ENCODE assay signal across 39 cellular contexts in the genomic region with DNA sequence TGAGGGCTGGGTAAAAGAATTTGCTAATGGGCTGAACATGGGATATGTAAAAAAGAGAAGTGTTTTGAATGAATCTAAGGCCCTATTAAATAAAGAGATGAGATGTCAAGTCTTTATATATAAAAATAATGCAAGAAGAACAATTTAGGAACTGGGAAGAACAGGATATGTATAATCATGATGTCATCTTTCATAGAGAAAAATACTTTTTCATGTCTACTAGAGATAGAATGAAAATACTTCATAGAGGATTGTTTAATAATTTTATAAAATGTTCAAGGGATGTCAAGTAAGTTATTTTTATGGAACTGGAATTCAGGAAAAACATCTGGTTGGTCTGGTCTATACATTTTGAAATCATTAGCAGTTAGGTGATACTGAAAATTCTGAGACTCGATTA.
"Had no signal": no experiment of that assay in that cellular context is flagged by ENCODE, and none has a peak within 500 bp of the region (broad histone marks: within the 10 kb centered on the region; RNA-seq: fewer than 3 reads in every experiment).

No MANE protein-coding gene starts in this region.

- H3K9me3 ChIP-seq: adrenal gland, ascending aorta, body of pancreas, breast epithelium had no signal

- FAIRE-seq: astrocyte, bronchial epithelial cell had no signal

- DNase-seq: activated effector memory CD4-positive, alpha-beta T cell treated with anti-CD3 and anti-CD28 coated beads, Interleukin-2, amount 50 U/mL, for 16 hours; activated effector memory CD4-positive, alpha-beta T cell treated with Interleukin-2 at 50 U/mL for 16 hours; activated gamma-delta T cell; activated gamma-delta T cell treated with Interleukin-2 at 50 U/mL for 16 hours; activated naive CD4-positive, alpha-beta T cell; activated naive CD4-positive, alpha-beta T cell treated with anti-CD3 and anti-CD28 coated beads for 36 hours; activated naive CD4-positive, alpha-beta T cell treated with anti-CD3 and anti-CD28 coated beads, Interleukin-2, amount 10 ng/mL, durations not matched to agents 7 days and 5 days; activated naive CD4-positive, alpha-beta T cell treated with anti-CD3 and anti-CD28 coated beads, Interleukin-2, amount 50 U/mL, for 16 hours; activated naive CD4-positive, alpha-beta T cell treated with Interleukin-2 at 50 U/mL for 16 hours; activated naive CD8-positive, alpha-beta T cell treated with anti-CD3 and anti-CD28 coated beads for 36 hours; activated naive CD8-positive, alpha-beta T cell treated with anti-CD3 and anti-CD28 coated beads, Interleukin-2, amount 10 ng/mL, durations not matched to agents 7 days and 5 days; activated naive CD8-positive, alpha-beta T cell treated with anti-CD3 and anti-CD28 coated beads, Interleukin-2, amount 50 U/mL, for 24 hours; activated T-cell treated with anti-CD3 and anti-CD28 coated beads, Interleukin-2, amount 50 U/mL, for 1 hour; activated T-cell treated with anti-CD3 and anti-CD28 coated beads, Interleukin-2, amount 50 U/mL, for 24 hours; activated T-cell treated with anti-CD3 and anti-CD28 coated beads, Interleukin-2, amount 50 U/mL, for 4 hours; activated T-cell treated with anti-CD3 and anti-CD28 coated beads, Interleukin-2, amount 50 U/mL, for 48 hours; activated T-cell treated with anti-CD3 and anti-CD28 coated beads, Interleukin-2, amount 50 U/mL, for 72 hours; adrenal gland; amniotic stem cell; amygdala; aorta; body of pancreas; brain microvascular endothelial cell; caudate nucleus; central memory CD4-positive, alpha-beta T cell; cerebellar nuclear complex had no signal

- ATAC-seq: activated naive CD4-positive, alpha-beta T cell treated with anti-CD3 and anti-CD28 coated beads, Interleukin-2, amount 50 U/mL, for 72 hours; activated naive CD8-positive, alpha-beta T cell treated with anti-CD3 and anti-CD28 coated beads, Interleukin-2, amount 50 U/mL, for 24 hours; activated T-cell treated with anti-CD3 and anti-CD28 coated beads, Interleukin-2, amount 50 U/mL, for 4 hours; activated T-cell treated with anti-CD3 and anti-CD28 coated beads, Interleukin-2, amount 50 U/mL, for 72 hours; activated T-helper 17 cell treated with anti-CD3 and anti-CD28 coated beads, Interleukin-2, amount 50 U/mL, for 72 hours; body of pancreas had no signal

- H3K27ac ChIP-seq: adrenal gland, ascending aorta, body of pancreas, brain microvascular endothelial cell, breast epithelium, cardiac muscle cell had no signal

- H3K36me3 ChIP-seq: adrenal gland, ascending aorta, brain microvascular endothelial cell, breast epithelium, cardiac muscle cell had no signal

- H3K4me3 ChIP-seq: adrenal gland, ascending aorta, body of pancreas, breast epithelium, cardiac muscle cell had no signal

- H3K4me1 Mint-ChIP-seq: activated naive CD4-positive, alpha-beta T cell treated with anti-CD3 and anti-CD28 coated beads, Interleukin-2, amount 10 ng/mL, durations not matched to agents 7 days and 5 days; activated naive CD4-positive, alpha-beta T cell treated with anti-CD3 and anti-CD28 coated beads, Interleukin-2, amount 50 U/mL, for 24 hours; activated naive CD8-positive, alpha-beta T cell treated with anti-CD3 and anti-CD28 coated beads for 36 hours; activated naive CD8-positive, alpha-beta T cell treated with anti-CD3 and anti-CD28 coated beads, Interleukin-2, amount 10 ng/mL, durations not matched to agents 7 days and 5 days; activated naive CD8-positive, alpha-beta T cell treated with anti-CD3 and anti-CD28 coated beads, Interleukin-2, amount 50 U/mL, for 24 hours; activated T-helper 17 cell treated with anti-CD3 and anti-CD28 coated beads, Interleukin-2, amount 50 U/mL, for 72 hours; brain; central memory CD8-positive, alpha-beta T cell had no signal

- H3K27me3 ChIP-seq: adrenal gland, ascending aorta, body of pancreas, brain microvascular endothelial cell, breast epithelium, cardiac muscle cell had no signal

- H3K4me3 Mint-ChIP-seq: activated naive CD4-positive, alpha-beta T cell treated with anti-CD3 and anti-CD28 coated beads for 36 hours; activated naive CD4-positive, alpha-beta T cell treated with anti-CD3 and anti-CD28 coated beads, Interleukin-2, amount 10 ng/mL, durations not matched to agents 7 days and 5 days; activated naive CD4-positive, alpha-beta T cell treated with anti-CD3 and anti-CD28 coated beads, Interleukin-2, amount 50 U/mL, for 24 hours; activated naive CD8-positive, alpha-beta T cell; activated naive CD8-positive, alpha-beta T cell treated with anti-CD3 and anti-CD28 coated beads for 36 hours; activated naive CD8-positive, alpha-beta T cell treated with anti-CD3 and anti-CD28 coated beads, Interleukin-2, amount 10 ng/mL, durations not matched to agents 7 days and 5 days; activated naive CD8-positive, alpha-beta T cell treated with anti-CD3 and anti-CD28 coated beads, Interleukin-2, amount 50 U/mL, for 24 hours; activated T-cell treated with anti-CD3 and anti-CD28 coated beads, Interleukin-2, amount 50 U/mL, for 24 hours; activated T-cell treated with anti-CD3 and anti-CD28 coated beads, Interleukin-2, amount 50 U/mL, for 4 hours; activated T-cell treated with anti-CD3 and anti-CD28 coated beads, Interleukin-2, amount 50 U/mL, for 72 hours; activated T-helper 1 cell treated with anti-CD3 and anti-CD28 coated beads, Interleukin-12 subunit alpha, Interleukin-12 subunit beta, Interleukin-2, Interleukin-4 antibody, amounts not matched to agents 30 ng/mL and 10 ng/mL and 1 ng/mL, durations not matched to agents 14 hours and 24 hours and 36 hours; activated T-helper 17 cell treated with anti-CD3 and anti-CD28 coated beads, Interleukin-2, amount 50 U/mL, for 72 hours; brain; central memory CD8-positive, alpha-beta T cell had no signal

- H3K27ac Mint-ChIP-seq: activated naive CD4-positive, alpha-beta T cell treated with anti-CD3 and anti-CD28 coated beads for 36 hours; activated naive CD4-positive, alpha-beta T cell treated with anti-CD3 and anti-CD28 coated beads, Interleukin-2, amount 10 ng/mL, durations not matched to agents 7 days and 5 days; activated naive CD4-positive, alpha-beta T cell treated with anti-CD3 and anti-CD28 coated beads, Interleukin-2, amount 50 U/mL, for 24 hours; activated naive CD4-positive, alpha-beta T cell treated with anti-CD3 and anti-CD28 coated beads, Interleukin-2, amount 50 U/mL, for 72 hours; activated naive CD8-positive, alpha-beta T cell; activated naive CD8-positive, alpha-beta T cell treated with anti-CD3 and anti-CD28 coated beads for 36 hours; activated naive CD8-positive, alpha-beta T cell treated with anti-CD3 and anti-CD28 coated beads, Interleukin-2, amount 10 ng/mL, durations not matched to agents 7 days and 5 days; activated naive CD8-positive, alpha-beta T cell treated with anti-CD3 and anti-CD28 coated beads, Interleukin-2, amount 50 U/mL, for 24 hours; activated T-cell treated with anti-CD3 and anti-CD28 coated beads, Interleukin-2, amount 50 U/mL, for 24 hours; activated T-cell treated with anti-CD3 and anti-CD28 coated beads, Interleukin-2, amount 50 U/mL, for 72 hours; activated T-helper 1 cell treated with anti-CD3 and anti-CD28 coated beads, Interleukin-12 subunit alpha, Interleukin-12 subunit beta, Interleukin-2, Interleukin-4 antibody, amounts not matched to agents 30 ng/mL and 10 ng/mL and 1 ng/mL, durations not matched to agents 14 hours and 24 hours and 36 hours; activated T-helper 17 cell treated with anti-CD3 and anti-CD28 coated beads, Interleukin-2, amount 50 U/mL, for 72 hours; activated T-helper 2 cell treated with anti-CD3 and anti-CD28 coated beads, Interferon-gamma antibody, Interleukin-2, Interleukin-4, amounts not matched to agents 10 μg/mL and 5 μg/mL and 100 μg/mL, durations not matched to agents 14 hours and 24 hours and 36 hours; brain had no signal

- H3K27me3 Mint-ChIP-seq: activated naive CD4-positive, alpha-beta T cell treated with anti-CD3 and anti-CD28 coated beads, Interleukin-2, amount 10 ng/mL, durations not matched to agents 7 days and 5 days; activated naive CD4-positive, alpha-beta T cell treated with anti-CD3 and anti-CD28 coated beads, Interleukin-2, amount 50 U/mL, for 24 hours; activated naive CD8-positive, alpha-beta T cell; activated naive CD8-positive, alpha-beta T cell treated with anti-CD3 and anti-CD28 coated beads for 36 hours; activated naive CD8-positive, alpha-beta T cell treated with anti-CD3 and anti-CD28 coated beads, Interleukin-2, amount 10 ng/mL, durations not matched to agents 7 days and 5 days; activated naive CD8-positive, alpha-beta T cell treated with anti-CD3 and anti-CD28 coated beads, Interleukin-2, amount 50 U/mL, for 24 hours; activated T-cell treated with anti-CD3 and anti-CD28 coated beads, Interleukin-2, amount 50 U/mL, for 24 hours; activated T-helper 17 cell treated with anti-CD3 and anti-CD28 coated beads, Interleukin-2, amount 50 U/mL, for 72 hours; central memory CD8-positive, alpha-beta T cell had no signal

- H3K36me3 Mint-ChIP-seq: activated naive CD4-positive, alpha-beta T cell treated with anti-CD3 and anti-CD28 coated beads, Interleukin-2, amount 10 ng/mL, durations not matched to agents 7 days and 5 days; activated naive CD4-positive, alpha-beta T cell treated with anti-CD3 and anti-CD28 coated beads, Interleukin-2, amount 50 U/mL, for 24 hours; activated naive CD4-positive, alpha-beta T cell treated with anti-CD3 and anti-CD28 coated beads, Interleukin-2, amount 50 U/mL, for 72 hours; activated naive CD8-positive, alpha-beta T cell; activated naive CD8-positive, alpha-beta T cell treated with anti-CD3 and anti-CD28 coated beads for 36 hours; activated naive CD8-positive, alpha-beta T cell treated with anti-CD3 and anti-CD28 coated beads, Interleukin-2, amount 10 ng/mL, durations not matched to agents 7 days and 5 days; brain had no signal

- H3K4me1 ChIP-seq: adrenal gland, ascending aorta, body of pancreas, breast epithelium had no signal
